24 cellular contexts compared by ENCODE assay signal in the genomic region with DNA sequence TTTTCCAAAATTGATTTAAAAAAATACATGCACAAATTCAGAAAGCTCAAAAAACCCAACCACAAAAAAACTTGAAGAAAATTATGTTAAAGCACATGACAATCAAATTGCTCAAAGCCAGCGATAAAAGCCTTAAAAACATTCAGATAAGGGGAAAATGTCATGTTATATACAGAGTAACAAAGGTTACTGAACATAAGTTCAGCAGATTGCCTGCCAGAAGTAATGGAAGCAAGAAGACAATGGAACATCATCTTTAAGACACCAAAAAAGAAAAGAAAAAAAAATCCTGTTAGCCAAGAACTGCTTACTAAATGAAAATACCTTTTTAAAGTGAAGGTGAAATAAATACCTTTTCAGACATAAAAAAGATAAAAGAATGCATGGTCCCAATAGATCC.
A peak's percentile ranks its signal among the peaks of the same experiment; 100 is the strongest.
DNase-seq lines count a peak whose midpoint lies in the region; ATAC-seq, FAIRE-seq and TF ChIP-seq lines count a peak whose summit lies in the region.
"Had no signal": no experiment of that assay in that cellular context is flagged by ENCODE, and none has a peak within 500 bp of the region (broad histone marks: within the 10 kb centered on the region; RNA-seq: fewer than 3 reads in every experiment).

No MANE protein-coding gene starts in this region.

- ATAC-seq in K562 (no peak), GM21447 (IDR thresholded peaks at IDR 0.05; ENCODE audit: unreplicated experiment) (no peak)

- no peak overlapping the region for H3K4me3 Mint-ChIP-seq in MCF 10A (ENCODE audit: unreplicated experiment)
- H3K4me3 Mint-ChIP-seq: CD4-positive, CD25-positive, alpha-beta regulatory T cell; IgD-negative memory B cell had no signal

- no peaks in the 10 kb centered on the region for H3K27me3 Mint-ChIP-seq in MCF 10A (ENCODE audit: insufficient read depth, unreplicated experiment)
- H3K27me3 Mint-ChIP-seq: IgD-negative memory B cell had no signal

- peaks cover 34% of the 10 kb centered on the region for H3K9me3 Mint-ChIP-seq in MCF 10A (ENCODE audit: unreplicated experiment)

- no peak for TF ChIP-seq EP300 in K562 (IDR thresholded peaks at IDR 0.05; ENCODE audit: low read length)

- TF ChIP-seq POLR2A in K562 (conservative IDR thresholded peaks at IDR 0.05), result no peak

- TF ChIP-seq CTCF in MCF 10A (IDR thresholded peaks at IDR 0.05; ENCODE audit: unreplicated experiment) (no peak), mammary epithelial cell (conservative IDR thresholded peaks at IDR 0.05 in 1 of 2, IDR thresholded peaks at IDR 0.05 in 1 of 2; ENCODE audit: extremely low read depth in 1 of 2, insufficient read depth in 1 of 2, low read depth in 1 of 2, low read length in 2 of 2) (no peak), HEK293 (tag by site-specific recombination; IDR thresholded peaks at IDR 0.05) (no peak), K562 (IDR thresholded peaks at IDR 0.05 in 2 of 3, conservative IDR thresholded peaks at IDR 0.05 in 1 of 3; ENCODE audit: insufficient read depth in 2 of 3, low read depth in 1 of 3, low read length in 3 of 3) (no peak)

- no peak overlapping the region for H3K27ac Mint-ChIP-seq in MCF 10A (ENCODE audit: low read depth, unreplicated experiment)
- H3K27ac Mint-ChIP-seq: CD4-positive, CD25-positive, alpha-beta regulatory T cell; IgD-negative memory B cell had no signal

- TF ChIP-seq RAD21 in K562 (CRISPR knock-in tag; conservative IDR thresholded peaks at IDR 0.05 in 1 of 2, IDR thresholded peaks at IDR 0.05 in 1 of 2), result no peak

- BruUV-seq in MCF 10A (replicated peaks; lab: Mats Ljungman, UMichigan) (no TSS peak), mammary epithelial cell (replicated peaks; lab: Mats Ljungman, UMichigan) (no TSS peak), K562 (replicated peaks; lab: Mats Ljungman, UMichigan) (no TSS peak)

- no peak overlapping the region for H3K4me3 ChIP-seq in mammary epithelial cell (replicated peaks in 1 of 3; ENCODE audit: insufficient read depth in 1 of 3, low read depth in 2 of 3, low read length in 3 of 3)
- no peak overlapping the region for H3K4me3 ChIP-seq in HEK293 (ENCODE audit: low read depth, low read length)
- no peak overlapping the region for H3K4me3 ChIP-seq in K562
- H3K4me3 ChIP-seq: Peyer's patch, SJCRH30 had no signal

- H3K9me3 ChIP-seq in mammary epithelial cell (replicated peaks; ENCODE audit: insufficient read depth, low read length), result peaks cover 4% of the 10 kb centered on the region
- H3K9me3 ChIP-seq in HEK293 (ENCODE audit: control insufficient read depth, insufficient read depth, low read depth, low read length), result no peaks in the 10 kb centered on the region
- 0 out of 2 replicates have a peak, but pooled peaks cover 2% of the 10 kb centered on the region for H3K9me3 ChIP-seq in K562 (replicated peaks; ENCODE audit: control insufficient read depth, insufficient read depth, low read depth, low read length)
- H3K9me3 ChIP-seq: Caco-2, Peyer's patch, SJCRH30 had no signal

- no peaks in the 10 kb centered on the region for H3K36me3 Mint-ChIP-seq in MCF 10A (ENCODE audit: insufficient read depth, unreplicated experiment)

- intact Hi-C loops in MCF 10A (cut with micrococcal nuclease) (no loop called here), mammary epithelial cell (cut with micrococcal nuclease) (no loop called here), K562 (cut with micrococcal nuclease) (no loop called here)

- no peak overlapping the region for H3K4me2 ChIP-seq in mammary epithelial cell (ENCODE audit: insufficient read depth, low read depth, low read length)
- H3K4me2 ChIP-seq in K562 (ENCODE audit: insufficient read depth, low read length), result no peak overlapping the region

- DNase-seq in MCF 10A (ENCODE audit: unreplicated experiment), result peak; percentile 15
- DNase-seq in mammary epithelial cell, result no peak
- DNase-seq in MV-4-11 (lab: John Stamatoyannopoulos, UW), result peak; percentile 19
- DNase-seq in K562 (ENCODE audit: extremely low read depth in 1 of 4, low spot score in 3 of 4), result no peak
- DNase-seq in SKM-1 (lab: John Stamatoyannopoulos, UW; ENCODE audit: unreplicated experiment), result no peak
- DNase-seq in hippocampal formation (lab: John Stamatoyannopoulos, UW), result no peak
- DNase-seq: Caco-2; CD4-positive, CD25-positive, alpha-beta regulatory T cell; DMS153; EL; GOT3; HCEC 1CT; MM.1S; NCI-H1105 treated with DMSO at 0.1 percent for 48 hours; NCI-H2029 treated with DMSO at 0.1 percent for 48 hours; NCI-H2171 treated with DMSO at 0.1 percent for 48 hours; NCI-H524 treated with DMSO at 0.1 percent for 48 hours; NCI-H82; Peyer's patch; SJCRH30; T-helper 1 cell had no signal

- WGBS in mammary epithelial cell (ENCODE audit: low coverage, missing lambda C conversion rate), result 31% methylated on average over 1 of the region's 1 CpG
- 0% methylated on average over 1 of the region's 1 CpG for WGBS in K562 (ENCODE audit: insufficient coverage, low coverage, missing lambda C conversion rate)

- no peak overlapping the region for H2AFZ ChIP-seq in mammary epithelial cell (ENCODE audit: low read depth, low read length)
- no peak overlapping the region for H2AFZ ChIP-seq in K562 (ENCODE audit: low read depth, low read length)

- H3K79me2 ChIP-seq in mammary epithelial cell (ENCODE audit: insufficient read depth, low read length), result no peaks in the 10 kb centered on the region
- no peaks in the 10 kb centered on the region for H3K79me2 ChIP-seq in K562 (ENCODE audit: control insufficient read depth, insufficient read depth, low read length)

- H3K9me1 ChIP-seq in K562 (ENCODE audit: control insufficient read depth, insufficient read depth, low read length), result no peaks in the 10 kb centered on the region

- H3K27ac ChIP-seq in mammary epithelial cell (ENCODE audit: insufficient read depth, low read depth, low read length), result no peak overlapping the region
- no peak overlapping the region for H3K27ac ChIP-seq in HEK293 (ENCODE audit: extremely low read depth, low read depth, low read length)
- H3K27ac ChIP-seq in K562 (ENCODE audit: extremely low read depth, low read depth, low read length), result no peak overlapping the region
- H3K27ac ChIP-seq: Peyer's patch, SJCRH30 had no signal

- H3K9ac ChIP-seq in mammary epithelial cell (ENCODE audit: insufficient read depth, low read length) (no peak overlapping the region), K562 (ENCODE audit: insufficient read depth in 1 of 2, low read depth in 2 of 2, low read length in 2 of 2) (no peak overlapping the region)

- FAIRE-seq in K562 (lab: Jason Lieb, UNC), result no peak

- H3K4me1 Mint-ChIP-seq in MCF 10A (ENCODE audit: insufficient read depth, unreplicated experiment), result no peaks in the 10 kb centered on the region

- H3K4me1 ChIP-seq in mammary epithelial cell (ENCODE audit: insufficient read depth, low read length) (no peaks in the 10 kb centered on the region), HEK293 (ENCODE audit: control insufficient read depth, insufficient read depth, low read length) (no peaks in the 10 kb centered on the region), K562 (replicated peaks in 1 of 2; ENCODE audit: control insufficient read depth in 2 of 2, insufficient read depth in 2 of 2, low read length in 2 of 2) (no peaks in the 10 kb centered on the region)
- H3K4me1 ChIP-seq: Caco-2, Peyer's patch, SJCRH30 had no signal

- in situ Hi-C loops in mammary epithelial cell (cut with MboI; ENCODE audit: low sequenced_read_pairs in 2 of 2) (no loop called here), K562 (cut with MboI) (no loop called here)

- no peaks in the 10 kb centered on the region for H3K36me3 ChIP-seq in mammary epithelial cell (ENCODE audit: insufficient read depth, low read length)
- no peaks in the 10 kb centered on the region for H3K36me3 ChIP-seq in HEK293 (ENCODE audit: control insufficient read depth in 2 of 2, insufficient read depth in 1 of 2, low read length in 2 of 2)
- H3K36me3 ChIP-seq in K562 (ENCODE audit: control insufficient read depth, insufficient read depth, low read length), result no peaks in the 10 kb centered on the region
- H3K36me3 ChIP-seq: Peyer's patch, SJCRH30 had no signal

- CTCF ChIA-PET in MCF 10A (lab: Yijun Ruan, JAX) (interaction anchor here (0.7 to 0.9 kb wide), 2 partner anchors 9 to 133 kb away, joined by 3 to 4 read pairs; no protein-coding TSS in a partner anchor), mammary epithelial cell (lab: Charles Lee; ENCODE audit: low non-redundant PET) (no interaction called here), HEK293 (lab: Yijun Ruan, JAX) (interaction anchor here (0.6 kb wide), 1 partner anchor 1958 kb away, joined by 5 read pairs; no protein-coding TSS in a partner anchor), K562 (lab: Yijun Ruan, JAX; ENCODE audit: low intra/inter-chr PET ratio) (no interaction called here)

- H3K27me3 ChIP-seq in mammary epithelial cell (ENCODE audit: insufficient read depth, low read length) (peaks cover 4% of the 10 kb centered on the region), K562 (ENCODE audit: control insufficient read depth in 2 of 2, insufficient read depth in 2 of 2, low read length in 2 of 2) (no peaks in the 10 kb centered on the region)
- H3K27me3 ChIP-seq: Peyer's patch, SJCRH30 had no signal

- dilution Hi-C loops in mammary epithelial cell (cut with HindIII; ENCODE audit: low sequenced_read_pairs), result no loop called here

- H4K20me1 ChIP-seq in mammary epithelial cell (ENCODE audit: insufficient read depth, low read length) (no peaks in the 10 kb centered on the region), K562 (replicated peaks; ENCODE audit: control insufficient read depth, insufficient read depth, low read length) (no peaks in the 10 kb centered on the region)

- POLR2A ChIA-PET in MCF 10A (lab: Yijun Ruan, JAX), result interaction anchor here (1.1 kb wide), 1 partner anchor 10 kb away, joined by 3 read pairs; no protein-coding TSS in a partner anchor
- POLR2A ChIA-PET in HEK293 (lab: Yijun Ruan, JAX), result no interaction called here
- POLR2A ChIA-PET in K562 (lab: Yijun Ruan, JAX), result no interaction called here

TF ChIP-seq in HEK293, 187 proteins besides CTCF, POLR2A, EP300 and RAD21 (continues in another document):
- TF ChIP-seq ZNF626 (tag by site-specific recombination; IDR thresholded peaks at IDR 0.05) (peak; percentile 85; the same call in 1 of the 2 replicates), ZNF549 (tag by site-specific recombination; IDR thresholded peaks at IDR 0.05) (peak; percentile 78), ZNF2 (tag by site-specific recombination; IDR thresholded peaks at IDR 0.05) (no peak), ZEB2 (tag by site-specific recombination; IDR thresholded peaks at IDR 0.05) (no peak)

TF ChIP-seq in K562, 482 proteins besides CTCF, POLR2A, EP300 and RAD21:
- TF ChIP-seq CBX5 (IDR thresholded peaks at IDR 0.05; ENCODE audit: borderline replicate concordance, low read depth), result 0 out of 2 replicates have a peak, but pooled peaks have one; percentile 60
- peak; percentile 53; the same call in 1 of the 2 replicates for TF ChIP-seq TRIM28 (IDR thresholded peaks at IDR 0.05)
- no peak for TF ChIP-seq DMBX1 (CRISPR knock-in tag; IDR thresholded peaks at IDR 0.05; ENCODE audit: borderline replicate concordance)
- 0 out of 2 replicates have a peak, but pooled peaks have one; percentile 25 for TF ChIP-seq NFIC (IDR thresholded peaks at IDR 0.05)
- peak in 1 of 2 experiments; percentile 82; a peak in 2 of 3 replicates for TF ChIP-seq CBX3 (IDR thresholded peaks at IDR 0.05; ENCODE audit: borderline replicate concordance in 1 of 2, low read length in 2 of 2)

Comparison
In these comparisons a context has a peak if more than half of its experiments do, and no peak if none do; other contexts are left out.
1. DNase-seq: peak in MCF 10A (single experiment) and MV-4-11 (single experiment); none in mammary epithelial cell (single experiment), K562 (0 of 4), SKM-1 (single experiment) and hippocampal formation (0 of 2).
2. CTCF ChIA-PET loops: an anchor here in MCF 10A (0.7 to 0.9 kb wide) and HEK293 (0.6 kb wide); none called in mammary epithelial cell and K562.